Comparison of ENCODE assay signal across 1 cellular context in the genomic region with DNA sequence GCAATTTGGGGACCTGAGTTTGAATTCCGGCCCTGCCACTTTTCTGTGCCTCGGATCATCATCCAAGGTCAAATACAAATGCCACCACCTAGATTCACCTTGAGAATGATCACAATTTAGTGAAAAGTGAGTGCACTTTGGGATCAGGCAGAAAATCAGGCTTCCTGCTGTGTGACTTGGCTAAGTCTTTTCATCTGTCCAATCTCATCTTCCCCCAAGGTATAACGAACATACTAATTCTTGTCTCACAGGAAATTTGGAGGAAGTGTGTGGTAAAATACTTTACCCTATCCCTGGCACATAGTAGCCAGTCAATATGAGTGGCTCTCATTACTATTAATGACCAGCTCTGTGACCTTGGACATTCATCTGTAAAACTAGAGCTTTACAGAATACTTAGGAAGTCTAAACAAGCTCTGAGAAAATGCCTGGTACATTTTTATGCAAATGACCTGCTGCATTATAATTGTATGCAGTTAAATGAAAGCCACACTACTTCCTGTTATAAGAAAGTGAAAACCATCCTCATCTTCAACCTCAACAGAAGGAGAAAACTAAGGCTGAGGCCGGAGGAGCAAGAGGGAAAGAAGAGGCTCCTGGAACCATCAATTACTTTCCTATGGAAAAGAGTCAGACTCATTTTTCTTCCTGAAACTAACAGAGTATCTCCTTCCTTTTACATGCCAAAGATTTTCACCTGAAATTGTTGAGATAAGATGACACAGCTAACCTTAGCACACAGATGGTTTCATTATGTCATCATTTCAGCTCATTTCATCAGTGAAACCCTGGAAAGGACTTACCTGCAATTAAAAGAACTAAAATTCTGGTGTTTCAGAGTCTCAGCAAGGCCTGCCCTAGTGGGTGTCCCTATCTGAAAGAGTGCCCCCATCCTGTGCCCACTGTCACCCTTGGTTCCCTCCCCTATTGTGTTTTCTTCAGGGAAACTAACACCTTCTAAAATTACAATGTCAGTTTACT.
TF ChIP-seq lines count a peak whose summit lies in the region.

No MANE protein-coding gene starts in this region.

TF ChIP-seq in HEK293, 187 proteins besides CTCF, POLR2A, EP300 and RAD21 (continued from another document):
- TF ChIP-seq ATF2 (tag by site-specific recombination; IDR thresholded peaks at IDR 0.05; ENCODE audit: low read depth), result peak; percentile 52
